29 cellular contexts compared by ENCODE assay signal in genomic region chr18:50826027-50826426, GRCh38. TPM values are rescaled to one million over a fixed set of nuclear protein-coding genes. Genes with fewer than 3 reads are reported as not detected.
"Had no signal": no experiment of that assay in that cellular context is flagged by ENCODE, and none has a peak within 500 bp of the region (broad histone marks: within the 10 kb centered on the region; RNA-seq: fewer than 3 reads in every experiment).

No MANE protein-coding gene starts in this region.

- FAIRE-seq: astrocyte, bronchial epithelial cell, endometrium, endothelial cell of umbilical vein had no signal

- DNase-seq: activated CD4-positive, alpha-beta memory T cell treated with anti-CD3 and anti-CD28 coated beads, Interleukin-2, amount 10 ng/mL, durations not matched to agents 7 days and 5 days; activated CD4-positive, alpha-beta T cell treated with anti-CD3 and anti-CD28 coated beads for 36 hours; activated CD4-positive, alpha-beta T cell treated with anti-CD3 and anti-CD28 coated beads, Interleukin-2, amount 10 ng/mL, durations not matched to agents 7 days and 5 days; activated CD4-positive, alpha-beta T cell treated with anti-CD3 and anti-CD28 coated beads, Interleukin-2, amount 50 U/mL, for 4 hours; activated CD4-positive, CD25-positive, alpha-beta regulatory T cell; activated CD4-positive, CD25-positive, alpha-beta regulatory T cell treated with anti-CD3 and anti-CD28 coated beads, Interleukin-2, amount 50 U/mL, for 72 hours; activated CD8-positive, alpha-beta memory T cell treated with anti-CD3 and anti-CD28 coated beads, Interleukin-2, amount 50 U/mL, for 48 hours; activated gamma-delta T cell; activated naive CD4-positive, alpha-beta T cell; activated naive CD4-positive, alpha-beta T cell treated with anti-CD3 and anti-CD28 coated beads, Interleukin-2, amount 10 ng/mL, durations not matched to agents 7 days and 5 days; activated T-cell treated with anti-CD3 and anti-CD28 coated beads for 4 hours; activated T-cell treated with anti-CD3 and anti-CD28 coated beads, Interleukin-2, amount 50 U/mL, for 24 hours; activated T-cell treated with anti-CD3 and anti-CD28 coated beads, Interleukin-2, amount 50 U/mL, for 72 hours; amniotic stem cell; anterior cingulate cortex; brain microvascular endothelial cell; effector CD8-positive, alpha-beta T cell; esophagus squamous epithelium; foreskin melanocyte; T-helper 2 cell had no signal

- H3K4me3 ChIP-seq: esophagus squamous epithelium, gastroesophageal sphincter had no signal

- H3K36me3 ChIP-seq: brain microvascular endothelial cell, esophagus squamous epithelium, gastroesophageal sphincter had no signal

- H3K27ac ChIP-seq: brain microvascular endothelial cell, epithelial cell of prostate, esophagus squamous epithelium, gastroesophageal sphincter had no signal

- H3K9me3 ChIP-seq: esophagus squamous epithelium, gastroesophageal sphincter had no signal

- H3K27me3 ChIP-seq: brain microvascular endothelial cell, esophagus squamous epithelium, gastroesophageal sphincter had no signal

- ATAC-seq: activated CD4-positive, alpha-beta T cell treated with anti-CD3 and anti-CD28 coated beads for 36 hours; activated T-cell treated with anti-CD3 and anti-CD28 coated beads, Interleukin-2, amount 50 U/mL, for 72 hours; gastroesophageal sphincter had no signal

RNA-seq across cellular contexts. Expression of gene MRO, which starts 6.2 kb away (rescaled TPM):
- total RNA-seq: activated CD4-positive, alpha-beta memory T cell treated with anti-CD3 and anti-CD28 coated beads, Interleukin-2, amount 10 ng/mL, durations not matched to agents 7 days and 5 days; activated CD4-positive, alpha-beta T cell treated with anti-CD3 and anti-CD28 coated beads for 36 hours; activated CD4-positive, alpha-beta T cell treated with anti-CD3 and anti-CD28 coated beads, Interleukin-2, amount 10 ng/mL, durations not matched to agents 7 days and 5 days; activated T-cell treated with anti-CD3 and anti-CD28 coated beads, Interleukin-2, amount 50 U/mL, for 72 hours; bronchial epithelial cell; dermis microvascular lymphatic vessel endothelial cell; endothelial cell of umbilical vein; glomerular endothelial cell; T-helper 1 cell treated with Interleukin-12 subunit alpha and Interleukin-12 subunit beta and Interleukin-4 antibody, amounts not matched to agents 30 ng/mL and 1 ng/mL, for 36 hours had no signal
